27 cellular contexts compared by ENCODE assay signal in genomic region chr1:153926405-153926804, GRCh38.
"Had no signal": no experiment of that assay in that cellular context is flagged by ENCODE, and none has a peak within 500 bp of the region (broad histone marks: within the 10 kb centered on the region; RNA-seq: fewer than 3 reads in every experiment).

No MANE protein-coding gene starts in this region.

- H3K27ac Mint-ChIP-seq: dendritic cell treated with granulocyte-macrophage colony-stimulating factor and Interleukin-4, amounts not matched to agents 40 ng/mL and 50 ng/mL, for 4 days; memory B cell; mesothelial cell of epicardium; neural progenitor cell; progenitor cell of endocrine pancreas; stimulated activated effector memory CD8-positive, alpha-beta T cell treated with anti-CD3 and anti-CD28 coated beads, Interleukin-12 subunit alpha, Interleukin-12 subunit beta, amount 100 ng/mL, for 72 hours had no signal

- DNase-seq: colonic mucosa; effector memory CD4-positive, alpha-beta T cell; foreskin keratinocyte; heart left ventricle; kidney; mucosa of descending colon; naive B cell; sigmoid colon; stimulated activated CD4-positive, alpha-beta T cell treated with anti-CD3 and anti-CD28 coated beads, Interleukin-2, amount 100 ng/mL, for 24 hours; stimulated activated CD4-positive, alpha-beta T cell treated with anti-CD3 and anti-CD28 coated beads, Interleukin-4, amount 100 ng/mL, for 24 hours; stimulated activated naive CD8-positive, alpha-beta T cell treated with anti-CD3 and anti-CD28 coated beads, Interleukin-15, Interleukin-2, amounts not matched to agents 100 U/mL and 50 U/mL, for 24 hours; upper lobe of left lung had no signal

- H3K4me3 Mint-ChIP-seq: dendritic cell treated with granulocyte-macrophage colony-stimulating factor and Interleukin-4, amounts not matched to agents 40 ng/mL and 50 ng/mL, for 4 days; memory B cell; mesothelial cell of epicardium; natural killer cell treated with Interleukin-12 subunit alpha and Interleukin-12 subunit beta and Interleukin-15 and Interleukin-18, amount 100 ng/mL, for 72 hours; neural progenitor cell; stimulated activated effector memory CD8-positive, alpha-beta T cell treated with anti-CD3 and anti-CD28 coated beads, Interleukin-12 subunit alpha, Interleukin-12 subunit beta, amount 100 ng/mL, for 72 hours had no signal

- H3K27me3 ChIP-seq: colonic mucosa, esophagus muscularis mucosa, foreskin keratinocyte, gastroesophageal sphincter, heart left ventricle, hepatocyte, neural progenitor cell, sigmoid colon, tibial nerve, upper lobe of left lung had no signal

- H3K27ac ChIP-seq: colonic mucosa, esophagus muscularis mucosa, foreskin keratinocyte, gastroesophageal sphincter, heart left ventricle, hepatocyte, neural progenitor cell, parathyroid adenoma, sigmoid colon, thoracic aorta, tibial nerve, upper lobe of left lung had no signal

- H3K4me1 ChIP-seq: parathyroid adenoma had no signal

- H3K27me3 Mint-ChIP-seq: dendritic cell treated with granulocyte-macrophage colony-stimulating factor and Interleukin-4, amounts not matched to agents 40 ng/mL and 50 ng/mL, for 4 days; memory B cell; natural killer cell treated with Interleukin-12 subunit alpha and Interleukin-12 subunit beta and Interleukin-15 and Interleukin-18, amount 100 ng/mL, for 72 hours; progenitor cell of endocrine pancreas had no signal

- H3K36me3 Mint-ChIP-seq: mesothelial cell of epicardium, naive B cell had no signal

- H3K36me3 ChIP-seq: colonic mucosa, neural progenitor cell had no signal

- H3K4me2 ChIP-seq: hepatocyte, neural progenitor cell had no signal

- ATAC-seq: foreskin keratinocyte; gastroesophageal sphincter; heart left ventricle; left lobe of liver; mucosa of descending colon; natural killer cell treated with Interleukin-12 subunit alpha and Interleukin-12 subunit beta and Interleukin-15 and Interleukin-18, amount 100 ng/mL, for 72 hours; stimulated activated effector memory CD8-positive, alpha-beta T cell treated with anti-CD3 and anti-CD28 coated beads, Interleukin-12 subunit alpha, Interleukin-12 subunit beta, amount 100 ng/mL, for 72 hours; stimulated activated naive CD8-positive, alpha-beta T cell treated with anti-CD3 and anti-CD28 coated beads, Interleukin-15, Interleukin-2, amounts not matched to agents 100 U/mL and 50 U/mL, for 24 hours had no signal

- H2AFZ ChIP-seq: hepatocyte, neural progenitor cell, parathyroid adenoma had no signal

- H3K9me3 ChIP-seq: colonic mucosa, esophagus muscularis mucosa, gastroesophageal sphincter, heart left ventricle, mucosa of descending colon, sigmoid colon, thoracic aorta, tibial nerve, upper lobe of left lung had no signal

- H3K9ac ChIP-seq: neural progenitor cell, parathyroid adenoma had no signal

- H3K4me3 ChIP-seq: colonic mucosa, esophagus muscularis mucosa, gastroesophageal sphincter, heart left ventricle, hepatocyte, lung, mucosa of descending colon, neural progenitor cell, sigmoid colon, thoracic aorta, tibial nerve, upper lobe of left lung had no signal
